Comparison of ENCODE assay signal across 24 cellular contexts in the genomic region with DNA sequence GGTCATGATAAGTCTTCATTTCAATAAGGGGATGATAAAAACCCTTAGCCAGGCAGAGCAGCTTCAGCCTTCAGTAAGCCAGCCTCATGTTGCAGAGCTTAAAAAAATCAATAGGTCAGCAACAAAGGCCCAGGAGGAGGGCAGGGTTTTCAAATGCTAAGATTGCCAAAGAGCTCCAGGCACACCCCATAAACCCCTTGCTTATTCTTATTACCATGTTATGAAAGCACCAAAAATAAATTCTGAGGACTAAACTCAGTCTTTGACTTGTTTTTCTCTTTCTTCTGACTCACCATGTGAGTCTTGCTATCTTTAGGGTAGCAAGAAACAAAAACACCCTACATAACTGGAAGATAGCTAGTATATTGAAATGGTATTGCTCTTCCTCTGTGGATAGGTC.
DNase-seq lines count a peak whose midpoint lies in the region; ATAC-seq and TF ChIP-seq lines count a peak whose summit lies in the region.
"Had no signal": no experiment of that assay in that cellular context is flagged by ENCODE, and none has a peak within 500 bp of the region (broad histone marks: within the 10 kb centered on the region; RNA-seq: fewer than 3 reads in every experiment).

No MANE protein-coding gene starts in this region.

- DNase-seq in ELF-1 (ENCODE audit: low read depth, low spot score) (peak; percentile 36), NCI-H146 (lab: John Stamatoyannopoulos, UW) (peak; percentile 6), WERI-Rb-1 (peak; percentile 55), NCI-H226 (no peak), heart left ventricle (no peak)
- no peak for DNase-seq in CD4-positive, alpha-beta T cell
- DNase-seq: activated CD4-positive, alpha-beta memory T cell treated with anti-CD3 and anti-CD28 coated beads, Interleukin-2, amount 10 ng/mL, durations not matched to agents 7 days and 5 days; activated naive CD8-positive, alpha-beta T cell treated with anti-CD3 and anti-CD28 coated beads, Interleukin-2, amount 10 ng/mL, durations not matched to agents 7 days and 5 days; dorsolateral prefrontal cortex; head of caudate nucleus; left lung; midbrain; natural killer cell; NCI-H2107; NCI-H526; PC-9; SHP77 treated with DMSO at 0.1 percent for 48 hours; stimulated activated naive CD4-positive, alpha-beta T cell treated with Interleukin-2 at 50 U/mL for 16 hours had no signal

- H3K9me3 Mint-ChIP-seq in CD4-positive, alpha-beta T cell, result peaks cover 4% of the 10 kb centered on the region

- POLR2A ChIA-PET in CD4-positive, alpha-beta T cell (lab: Charles Lee), result no interaction called here

- H3K9me3 ChIP-seq in WERI-Rb-1 (ENCODE audit: severe bottlenecking) (peaks cover 7% of the 10 kb centered on the region), iPS-20b (ENCODE audit: insufficient read depth, low read depth, low read length) (no peaks in the 10 kb centered on the region), heart left ventricle (peaks cover 0 to 19% (median 0%) of the 10 kb centered on the region in 12 donors)
- peaks cover 5% of the 10 kb centered on the region for H3K9me3 ChIP-seq in CD4-positive, alpha-beta T cell (ENCODE audit: control insufficient read depth, low read length)
- H3K9me3 ChIP-seq: A549 had no signal

- H3K27me3 ChIP-seq in WERI-Rb-1 (ENCODE audit: insufficient read depth, low read depth, severe bottlenecking) (no peaks in the 10 kb centered on the region), iPS-20b (ENCODE audit: insufficient read depth, low read length) (no peaks in the 10 kb centered on the region), heart left ventricle (peaks cover 0 to 4% (median 0%) of the 10 kb centered on the region in 9 donors)
- no peaks in the 10 kb centered on the region for H3K27me3 ChIP-seq in CD4-positive, alpha-beta T cell (ENCODE audit: control insufficient read depth, insufficient read depth, low read length)
- H3K27me3 ChIP-seq: dorsolateral prefrontal cortex, left lung, vagina had no signal

- H3K4me1 Mint-ChIP-seq in CD4-positive, alpha-beta T cell (ENCODE audit: low read depth), result no peaks in the 10 kb centered on the region
- H3K4me1 Mint-ChIP-seq: activated CD4-positive, alpha-beta memory T cell treated with anti-CD3 and anti-CD28 coated beads, Interleukin-2, amount 10 ng/mL, durations not matched to agents 7 days and 5 days; activated naive CD8-positive, alpha-beta T cell treated with anti-CD3 and anti-CD28 coated beads, Interleukin-2, amount 10 ng/mL, durations not matched to agents 7 days and 5 days; natural killer cell had no signal

- no peak for ATAC-seq in heart left ventricle
- ATAC-seq in CD4-positive, alpha-beta T cell (ENCODE audit: poor library complexity), result no peak
- ATAC-seq in SK-N-SH treated with all-trans-retinoic acid at 6 μM for 48 hours, result no peak
- ATAC-seq: A549, left lung, natural killer cell, sciatic nerve had no signal

- H3K36me3 ChIP-seq in WERI-Rb-1 (no peaks in the 10 kb centered on the region), iPS-20b (ENCODE audit: insufficient read depth, low read depth, low read length) (no peaks in the 10 kb centered on the region), heart left ventricle (no peaks in the 10 kb centered on the region)
- H3K36me3 ChIP-seq: vagina had no signal

- peak overlapping the region; percentile 40 for H3K27ac ChIP-seq in WERI-Rb-1
- no peak overlapping the region for H3K27ac ChIP-seq in iPS-20b (ENCODE audit: low read length)
- no peak overlapping the region for H3K27ac ChIP-seq in heart left ventricle
- no peak overlapping the region for H3K27ac ChIP-seq in CD4-positive, alpha-beta T cell (ENCODE audit: low read depth, low read length)
- H3K27ac ChIP-seq: A549, left lung, parathyroid adenoma, PC-9, vagina had no signal

- intact Hi-C loops in heart left ventricle (cut with DNase I), result no loop called here
- intact Hi-C loops in CD4-positive, alpha-beta T cell (cut with DNase I, micrococcal nuclease), result no loop called here

- H3K4me1 ChIP-seq in iPS-20b (ENCODE audit: insufficient read depth, low read length), result peaks cover 29% of the 10 kb centered on the region
- H3K4me1 ChIP-seq in heart left ventricle, result no peaks in the 10 kb centered on the region
- H3K4me1 ChIP-seq: A549, left lung, parathyroid adenoma, vagina had no signal

- no peak overlapping the region for H3K4me3 Mint-ChIP-seq in CD4-positive, alpha-beta T cell
- H3K4me3 Mint-ChIP-seq: activated CD4-positive, alpha-beta memory T cell treated with anti-CD3 and anti-CD28 coated beads, Interleukin-2, amount 10 ng/mL, durations not matched to agents 7 days and 5 days; activated naive CD8-positive, alpha-beta T cell treated with anti-CD3 and anti-CD28 coated beads, Interleukin-2, amount 10 ng/mL, durations not matched to agents 7 days and 5 days; natural killer cell had no signal

- H3K27ac Mint-ChIP-seq in CD4-positive, alpha-beta T cell, result no peak overlapping the region
- H3K27ac Mint-ChIP-seq: activated CD4-positive, alpha-beta memory T cell treated with anti-CD3 and anti-CD28 coated beads, Interleukin-2, amount 10 ng/mL, durations not matched to agents 7 days and 5 days; activated naive CD8-positive, alpha-beta T cell treated with anti-CD3 and anti-CD28 coated beads, Interleukin-2, amount 10 ng/mL, durations not matched to agents 7 days and 5 days; natural killer cell had no signal

- no peak overlapping the region for H3K4me3 ChIP-seq in WERI-Rb-1 (ENCODE audit: low read depth, low read length)
- peak overlapping the region; percentile 53 for H3K4me3 ChIP-seq in iPS-20b (ENCODE audit: low read length)
- H3K4me3 ChIP-seq in heart left ventricle, result no peak overlapping the region
- H3K4me3 ChIP-seq: A549, dorsolateral prefrontal cortex, left lung, PC-9, vagina had no signal

- CTCF ChIA-PET in CD4-positive, alpha-beta T cell (lab: Charles Lee), result no interaction called here

- peak overlapping the region; percentile 48; the same call in 1 of the 2 replicates for H3K9ac ChIP-seq in iPS-20b (ENCODE audit: low read depth, low read length)
- H3K9ac ChIP-seq: parathyroid adenoma had no signal

- peaks cover 3% of the 10 kb centered on the region for H3K27me3 Mint-ChIP-seq in CD4-positive, alpha-beta T cell
- H3K27me3 Mint-ChIP-seq: activated CD4-positive, alpha-beta memory T cell treated with anti-CD3 and anti-CD28 coated beads, Interleukin-2, amount 10 ng/mL, durations not matched to agents 7 days and 5 days; activated naive CD8-positive, alpha-beta T cell treated with anti-CD3 and anti-CD28 coated beads, Interleukin-2, amount 10 ng/mL, durations not matched to agents 7 days and 5 days had no signal

- TF ChIP-seq POLR2A in heart left ventricle (IDR thresholded peaks at IDR 0.05), result no peak

- no peaks in the 10 kb centered on the region for H3K36me3 Mint-ChIP-seq in CD4-positive, alpha-beta T cell (ENCODE audit: low read depth)
- H3K36me3 Mint-ChIP-seq: activated naive CD8-positive, alpha-beta T cell treated with anti-CD3 and anti-CD28 coated beads, Interleukin-2, amount 10 ng/mL, durations not matched to agents 7 days and 5 days; natural killer cell had no signal

- no peak for TF ChIP-seq CTCF in WERI-Rb-1 (IDR thresholded peaks at IDR 0.05; ENCODE audit: low read depth, low read length)
- TF ChIP-seq CTCF in heart left ventricle (IDR thresholded peaks at IDR 0.05), result no peak
- TF ChIP-seq CTCF in CD4-positive, alpha-beta T cell (IDR thresholded peaks at IDR 0.05), result no peak

TF ChIP-seq in SK-N-SH treated with all-trans-retinoic acid at 6 μM for 48 hours, 23 proteins besides CTCF, POLR2A, EP300 and RAD21 (continues in another document):
- no peak for TF ChIP-seq ARNTL (CRISPR knock-in tag; IDR thresholded peaks at IDR 0.05; ENCODE audit: borderline replicate concordance, low read depth)
- TF ChIP-seq BACH2 (CRISPR knock-in tag; IDR thresholded peaks at IDR 0.05; ENCODE audit: borderline replicate concordance), result no peak
- TF ChIP-seq, protein P1, sequence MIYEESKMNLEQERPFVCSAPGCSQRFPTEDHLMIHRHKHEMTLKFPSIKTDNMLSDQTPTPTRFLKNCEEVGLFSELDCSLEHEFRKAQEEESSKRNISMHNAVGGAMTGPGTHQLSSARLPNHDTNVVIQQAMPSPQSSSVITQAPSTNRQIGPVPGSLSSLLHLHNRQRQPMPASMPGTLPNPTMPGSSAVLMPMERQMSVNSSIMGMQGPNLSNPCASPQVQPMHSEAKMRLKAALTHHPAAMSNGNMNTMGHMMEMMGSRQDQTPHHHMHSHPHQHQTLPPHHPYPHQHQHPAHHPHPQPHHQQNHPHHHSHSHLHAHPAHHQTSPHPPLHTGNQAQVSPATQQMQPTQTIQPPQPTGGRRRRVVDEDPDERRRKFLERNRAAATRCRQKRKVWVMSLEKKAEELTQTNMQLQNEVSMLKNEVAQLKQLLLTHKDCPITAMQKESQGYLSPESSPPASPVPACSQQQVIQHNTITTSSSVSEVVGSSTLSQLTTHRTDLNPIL (CRISPR knock-in tag; IDR thresholded peaks at IDR 0.05; ENCODE audit: low read depth), result no peak
- TF ChIP-seq GLIS3 (CRISPR knock-in tag; IDR thresholded peaks at IDR 0.05), result no peak
- no peak for TF ChIP-seq RARB (CRISPR knock-in tag; IDR thresholded peaks at IDR 0.05)
- TF ChIP-seq, protein P2, sequence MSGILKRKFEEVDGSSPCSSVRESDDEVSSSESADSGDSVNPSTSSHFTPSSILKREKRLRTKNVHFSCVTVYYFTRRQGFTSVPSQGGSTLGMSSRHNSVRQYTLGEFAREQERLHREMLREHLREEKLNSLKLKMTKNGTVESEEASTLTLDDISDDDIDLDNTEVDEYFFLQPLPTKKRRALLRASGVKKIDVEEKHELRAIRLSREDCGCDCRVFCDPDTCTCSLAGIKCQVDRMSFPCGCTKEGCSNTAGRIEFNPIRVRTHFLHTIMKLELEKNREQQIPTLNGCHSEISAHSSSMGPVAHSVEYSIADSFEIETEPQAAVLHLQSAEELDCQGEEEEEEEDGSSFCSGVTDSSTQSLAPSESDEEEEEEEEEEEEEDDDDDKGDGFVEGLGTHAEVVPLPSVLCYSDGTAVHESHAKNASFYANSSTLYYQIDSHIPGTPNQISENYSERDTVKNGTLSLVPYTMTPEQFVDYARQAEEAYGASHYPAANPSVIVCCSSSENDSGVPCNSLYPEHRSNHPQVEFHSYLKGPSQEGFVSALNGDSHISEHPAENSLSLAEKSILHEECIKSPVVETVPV (CRISPR knock-in tag; IDR thresholded peaks at IDR 0.05), result no peak
- TF ChIP-seq ZFP30 (CRISPR knock-in tag; IDR thresholded peaks at IDR 0.05), result no peak
- TF ChIP-seq ISL1 (CRISPR knock-in tag; IDR thresholded peaks at IDR 0.05), result no peak
- TF ChIP-seq ZFP3 (CRISPR knock-in tag; IDR thresholded peaks at IDR 0.05), result no peak
- TF ChIP-seq ESRRG (CRISPR knock-in tag; IDR thresholded peaks at IDR 0.05), result no peak
- no peak for TF ChIP-seq CSDC2 (CRISPR knock-in tag; IDR thresholded peaks at IDR 0.05)
- TF ChIP-seq OSR1 (CRISPR knock-in tag; IDR thresholded peaks at IDR 0.05), result no peak

Comparison
In these comparisons a context has a peak if more than half of its experiments do, and no peak if none do; other contexts are left out.
1. DNase-seq: peak in ELF-1 (single experiment), NCI-H146 (single experiment) and WERI-Rb-1 (single experiment); none in NCI-H226 (single experiment), heart left ventricle (0 of 5) and CD4-positive, alpha-beta T cell (0 of 10).